ENCODE assay signal across 9 cellular contexts in the genomic region with DNA sequence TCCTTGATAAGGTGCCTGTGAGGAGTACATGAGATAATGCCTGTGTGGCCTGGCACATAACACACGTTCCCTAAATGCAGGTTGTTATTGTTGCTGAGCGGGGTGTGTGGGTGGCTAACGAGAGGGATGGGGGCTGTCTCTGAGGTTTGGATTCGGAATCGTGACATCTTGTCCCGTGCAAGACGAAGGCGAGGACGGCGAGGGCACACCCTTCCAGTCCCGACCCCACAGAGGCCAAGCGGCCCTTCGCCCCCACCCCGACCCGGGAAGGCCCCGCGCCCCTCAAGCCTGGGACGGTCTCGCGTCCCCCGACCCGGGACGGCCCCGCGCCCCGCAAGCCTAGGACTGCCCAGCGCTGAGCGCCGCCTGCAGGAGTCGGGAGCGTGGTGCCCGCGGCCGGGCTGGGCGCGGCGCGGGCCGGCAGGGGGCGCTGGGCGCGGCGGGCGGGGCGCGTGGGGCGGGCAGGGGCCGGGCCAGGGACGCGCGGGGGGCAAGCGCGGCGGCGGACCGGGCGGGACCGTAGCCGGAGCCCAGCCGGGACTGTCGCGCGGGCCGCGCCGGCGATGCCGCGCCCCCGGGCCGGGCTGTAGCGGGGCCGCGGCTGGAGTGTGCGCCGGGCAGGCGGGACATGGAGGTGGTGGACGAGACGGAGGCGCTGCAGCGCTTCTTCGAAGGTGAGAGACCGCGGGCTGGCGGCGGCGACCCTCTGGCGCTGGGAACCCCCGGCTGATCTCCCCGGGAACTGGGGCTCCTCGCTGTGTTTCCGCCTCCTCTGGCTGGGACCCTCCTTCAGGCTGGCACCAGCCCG. TPM values are rescaled to one million over a fixed set of nuclear protein-coding genes. Genes with fewer than 3 reads are reported as not detected.
DNase-seq lines count a peak whose midpoint lies in the region; ATAC-seq, FAIRE-seq and TF ChIP-seq lines count a peak whose summit lies in the region.
"Had no signal": no experiment of that assay in that cellular context is flagged by ENCODE, and none has a peak within 500 bp of the region (broad histone marks: within the 10 kb centered on the region; RNA-seq: fewer than 3 reads in every experiment).

TSS of gene MYRF (plus strand) at position 520 of the 808 bp plus-strand sequence. CDS start at position 629, 109 bp downstream.

- WGBS in ectodermal cell, 2 experiments: 6% methylated on average over 93 of the region's 93 CpGs
- WGBS in mesendoderm (ENCODE audit: extremely low coverage, insufficient coverage, low lambda C conversion rate): no CpG with 5 or more reads among the region's 93 CpGs

- H3K27ac ChIP-seq in ectodermal cell (ENCODE audit: insufficient read depth, low read depth, low read length, poor library complexity, severe bottlenecking) (no peak within 1 kb of the TSS), mesendoderm (ENCODE audit: low read depth, low read length) (no peak within 1 kb of the TSS)

- H3K27ac Mint-ChIP-seq in activated CD4-positive, alpha-beta memory T cell treated with anti-CD3 and anti-CD28 coated beads, Interleukin-2, amount 10 ng/mL, durations not matched to agents 7 days and 5 days: no peak within 1 kb of the TSS

- peak within 1 kb of the TSS; percentile 44 for H3K4ac ChIP-seq in mesendoderm (ENCODE audit: low read depth, low read length)

- H3K9me3 Mint-ChIP-seq in activated CD4-positive, alpha-beta memory T cell treated with anti-CD3 and anti-CD28 coated beads, Interleukin-2, amount 10 ng/mL, durations not matched to agents 7 days and 5 days: no peaks in the 10 kb centered on the region

- peaks cover 31% of the 10 kb centered on the region for H3K27me3 Mint-ChIP-seq in activated CD4-positive, alpha-beta memory T cell treated with anti-CD3 and anti-CD28 coated beads, Interleukin-2, amount 10 ng/mL, durations not matched to agents 7 days and 5 days

- H3K9me3 ChIP-seq in ectodermal cell (ENCODE audit: control insufficient read depth, low read length): no peaks in the 10 kb centered on the region

- H3K4me2 ChIP-seq in mesendoderm (ENCODE audit: low read length): peak within 1 kb of the TSS; percentile 74

- peak within 1 kb of the TSS; percentile 1 for H2AK5ac ChIP-seq in mesendoderm (ENCODE audit: low read length)

- ATAC-seq in GM19035 (IDR thresholded peaks at IDR 0.05; ENCODE audit: unreplicated experiment) (no peak), HG03521 (IDR thresholded peaks at IDR 0.05; ENCODE audit: unreplicated experiment) (no peak)

- H4K5ac ChIP-seq in mesendoderm (ENCODE audit: low read length): no peak within 1 kb of the TSS

- H3K27me3 ChIP-seq in ectodermal cell (ENCODE audit: control insufficient read depth, insufficient read depth, low read length, poor library complexity, severe bottlenecking): peaks cover 26% of the 10 kb centered on the region
- H3K27me3 ChIP-seq in mesendoderm (ENCODE audit: insufficient read depth, low read length, poor library complexity): no peaks in the 10 kb centered on the region

- CTCF ChIA-PET in activated CD4-positive, alpha-beta memory T cell treated with anti-CD3 and anti-CD28 coated beads, Interleukin-2, amount 10 ng/mL, durations not matched to agents 7 days and 5 days (lab: Charles Lee): interaction anchor here (1.1 to 2.0 kb wide), 3 partner anchors 19 to 36 kb away, joined by 3 to 8 read pairs (median 5); no protein-coding TSS in a partner anchor

- no peak within 1 kb of the TSS for H4K8ac ChIP-seq in mesendoderm (ENCODE audit: low read depth, low read length)

- peaks cover 2% of the 10 kb centered on the region for H3K79me1 ChIP-seq in mesendoderm (ENCODE audit: low read length)

- peaks cover 28% of the 10 kb centered on the region for H3K4me1 Mint-ChIP-seq in activated CD4-positive, alpha-beta memory T cell treated with anti-CD3 and anti-CD28 coated beads, Interleukin-2, amount 10 ng/mL, durations not matched to agents 7 days and 5 days

- TF ChIP-seq POLR2A in GM12892 (IDR thresholded peaks at IDR 0.05; ENCODE audit: low read depth, low read length): no peak
- no peak for TF ChIP-seq POLR2A in NB4 (IDR thresholded peaks at IDR 0.05; ENCODE audit: extremely low read depth, insufficient read length)

- H3K4me3 Mint-ChIP-seq in activated CD4-positive, alpha-beta memory T cell treated with anti-CD3 and anti-CD28 coated beads, Interleukin-2, amount 10 ng/mL, durations not matched to agents 7 days and 5 days: peak within 1 kb of the TSS; percentile 64

- no peaks in the 10 kb centered on the region for H3K36me3 ChIP-seq in ectodermal cell (ENCODE audit: control insufficient read depth, insufficient read depth, low read length)
- H3K36me3 ChIP-seq in mesendoderm (ENCODE audit: control insufficient read depth, insufficient read depth, low read length): no peaks in the 10 kb centered on the region

- no peak within 1 kb of the TSS for H3K4me3 ChIP-seq in NB4 (ENCODE audit: low read depth, low read length)
- peak within 1 kb of the TSS; percentile 52 for H3K4me3 ChIP-seq in ectodermal cell (ENCODE audit: insufficient read depth, low read depth, low read length)
- H3K4me3 ChIP-seq in mesendoderm (ENCODE audit: low read length): peak within 1 kb of the TSS; percentile 52

- H2BK15ac ChIP-seq in mesendoderm (replicated peaks; ENCODE audit: low read depth): no peak within 1 kb of the TSS

- peak within 1 kb of the TSS; percentile 87 for H3K56ac ChIP-seq in mesendoderm (ENCODE audit: low read length)

- H3K9ac ChIP-seq in mesendoderm (ENCODE audit: low read length): peak within 1 kb of the TSS; percentile 80

- H2BK5ac ChIP-seq in mesendoderm (ENCODE audit: low read length): peak within 1 kb of the TSS; percentile 20

- peak; percentile 43 for TF ChIP-seq CTCF in NB4 (IDR thresholded peaks at IDR 0.05; ENCODE audit: low read depth, low read length)

- peaks cover 16% of the 10 kb centered on the region for H3K4me1 ChIP-seq in ectodermal cell (ENCODE audit: control insufficient read depth, insufficient read depth, low read length)
- H3K4me1 ChIP-seq in mesendoderm (ENCODE audit: control insufficient read depth, low read depth, low read length): peaks cover 34% of the 10 kb centered on the region

- FAIRE-seq in GM12892 (lab: Jason Lieb, UNC): peak; percentile 33
- FAIRE-seq: islet of Langerhans had no signal

- POLR2A ChIA-PET in activated CD4-positive, alpha-beta memory T cell treated with anti-CD3 and anti-CD28 coated beads, Interleukin-2, amount 10 ng/mL, durations not matched to agents 7 days and 5 days (lab: Charles Lee): no interaction called here

- H3K23ac ChIP-seq in mesendoderm (ENCODE audit: low read length): no peak within 1 kb of the TSS

- no peaks in the 10 kb centered on the region for H3K36me3 Mint-ChIP-seq in activated CD4-positive, alpha-beta memory T cell treated with anti-CD3 and anti-CD28 coated beads, Interleukin-2, amount 10 ng/mL, durations not matched to agents 7 days and 5 days (ENCODE audit: low read depth)

- no peak within 1 kb of the TSS for H2BK120ac ChIP-seq in mesendoderm (ENCODE audit: low read depth, low read length)

- no peaks in the 10 kb centered on the region for H3K79me2 ChIP-seq in mesendoderm (ENCODE audit: control insufficient read depth, insufficient read depth, low read length)

- peak within 1 kb of the TSS; percentile 62 for H3K18ac ChIP-seq in mesendoderm (ENCODE audit: low read length)

- DNase-seq in GM12892 (ENCODE audit: insufficient read length) (peak; percentile 61), NB4 (ENCODE audit: low read depth) (peak; percentile 53), mesendoderm (peak; percentile 51)
- peak; percentile 73 for DNase-seq in activated CD4-positive, alpha-beta memory T cell treated with anti-CD3 and anti-CD28 coated beads, Interleukin-2, amount 10 ng/mL, durations not matched to agents 7 days and 5 days
- DNase-seq in stimulated activated CD8-positive, alpha-beta memory T cell treated with anti-CD3 and anti-CD28 coated beads, Interleukin-4, amount 100 ng/mL, for 48 hours: peak; percentile 73

RNA-seq across cellular contexts. Expression of gene MYRF, which starts in this region (rescaled TPM):
- polyA plus RNA-seq in GM12892 (2012; ENCODE audit: missing spikeins): 2.2 TPM
- total RNA-seq in activated CD4-positive, alpha-beta memory T cell treated with anti-CD3 and anti-CD28 coated beads, Interleukin-2, amount 10 ng/mL, durations not matched to agents 7 days and 5 days: 1 to 10 TPM; 4.6 to 4.9 TPM
- 8.5 TPM for polyA plus RNA-seq in ectodermal cell (2013, experiment 1 of 4)
- polyA plus RNA-seq in ectodermal cell (2013, experiment 2 of 4): 8.4 TPM
- 10.8 TPM for polyA plus RNA-seq in ectodermal cell (2013, experiment 3 of 4)
- polyA plus RNA-seq in ectodermal cell (2013, experiment 4 of 4): 12.4 TPM
- polyA plus RNA-seq in mesendoderm (2013, experiment 1 of 2): 3.0 TPM
- 2.6 TPM for polyA plus RNA-seq in mesendoderm (2013, experiment 2 of 2)
